In the genomic region with DNA sequence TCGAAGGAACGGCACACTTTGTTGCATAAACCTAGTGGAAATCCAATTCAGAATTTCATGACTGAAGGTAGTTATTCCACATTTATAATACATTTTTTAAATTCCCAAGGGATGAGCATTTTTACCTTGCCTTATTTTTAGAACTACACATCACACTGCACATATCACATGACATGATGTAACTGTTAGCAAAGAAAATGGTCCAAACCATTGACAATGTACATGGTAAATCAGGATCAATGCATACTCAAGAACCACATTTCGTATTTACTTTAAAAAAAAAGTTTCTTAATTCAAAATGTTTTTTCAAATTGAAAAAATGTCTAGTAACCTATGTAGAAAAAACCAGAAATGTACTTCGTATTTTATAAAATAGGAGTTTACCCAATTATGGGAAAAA, we compare ENCODE assay signal across 9 cellular contexts. TPM values are rescaled to one million over a fixed set of nuclear protein-coding genes. Genes with fewer than 3 reads are reported as not detected.
DNase-seq lines count a peak whose midpoint lies in the region; ATAC-seq and TF ChIP-seq lines count a peak whose summit lies in the region.
"Had no signal": no experiment of that assay in that cellular context is flagged by ENCODE, and none has a peak within 500 bp of the region (broad histone marks: within the 10 kb centered on the region; RNA-seq: fewer than 3 reads in every experiment).

No MANE protein-coding gene starts in this region.

- peak overlapping the region; percentile 73 for H3K4me2 ChIP-seq in parathyroid adenoma (ENCODE audit: low read length)

- no peak overlapping the region for H2AFZ ChIP-seq in parathyroid adenoma

- H3K27me3 ChIP-seq in SJCRH30 (no peaks in the 10 kb centered on the region), parathyroid adenoma (ENCODE audit: control insufficient read depth, insufficient read depth, low read length) (no peaks in the 10 kb centered on the region)

- H3K27ac ChIP-seq in SJCRH30 (no peak overlapping the region; the same call in 1 of the 2 replicates), epithelial cell of prostate (peak overlapping the region; percentile 98), parathyroid adenoma (no peak overlapping the region)

- peak overlapping the region; percentile 36; the same call in 1 of the 2 replicates for H3K4me3 ChIP-seq in GM12864 (ENCODE audit: low read depth, low read length)
- H3K4me3 ChIP-seq in SJCRH30, result peak overlapping the region; percentile 96
- H3K4me3 ChIP-seq in parathyroid adenoma (ENCODE audit: low read depth, low read length), result peak overlapping the region; percentile 92

- no peaks in the 10 kb centered on the region for H3K9me3 ChIP-seq in SJCRH30 (replicated peaks)
- no peaks in the 10 kb centered on the region for H3K9me3 ChIP-seq in parathyroid adenoma (ENCODE audit: control insufficient read depth, low read length)

- H3K79me2 ChIP-seq in parathyroid adenoma, result peaks cover 59% of the 10 kb centered on the region

- no peak overlapping the region for H3K9ac ChIP-seq in parathyroid adenoma

- H3K36me3 ChIP-seq in SJCRH30, result peaks cover 4% of the 10 kb centered on the region
- H3K36me3 ChIP-seq in parathyroid adenoma (ENCODE audit: control insufficient read depth, insufficient read depth, low read length), result no peaks in the 10 kb centered on the region

- no peak for DNase-seq in GM12864 (ENCODE audit: low read depth)
- no peak for DNase-seq in SJCRH30
- no peak for DNase-seq in epithelial cell of prostate (ENCODE audit: low read depth, low spot score)
- DNase-seq in stimulated activated CD4-positive, alpha-beta T cell treated with anti-CD3 and anti-CD28 coated beads, Interleukin-4, amount 100 ng/mL, for 1 hour, result no peak

- no peak for TF ChIP-seq CTCF in GM12864 (IDR thresholded peaks at IDR 0.05; ENCODE audit: low read depth, low read length, missing control alignments)
- no peak for TF ChIP-seq CTCF in parathyroid adenoma (IDR thresholded peaks at IDR 0.05)

- no peak for ATAC-seq in HG03439 (IDR thresholded peaks at IDR 0.05; ENCODE audit: unreplicated experiment)
- ATAC-seq in GM19351 (IDR thresholded peaks at IDR 0.05; ENCODE audit: unreplicated experiment), result no peak
- no peak for ATAC-seq in HG03378 (IDR thresholded peaks at IDR 0.05; ENCODE audit: unreplicated experiment)
- ATAC-seq: left lobe of liver had no signal

- peaks cover 16% of the 10 kb centered on the region for H3K4me1 ChIP-seq in SJCRH30
- H3K4me1 ChIP-seq in parathyroid adenoma, result peaks cover 12% of the 10 kb centered on the region

RNA-seq across cellular contexts. Expression of gene KANSL1, which starts 2.5 kb away (rescaled TPM):
- total RNA-seq in SJCRH30 (2014; rRNA removed; shearing (Covaris generic)), result 73.3 and 79.0 TPM in 2 replicates

Comparison
In these comparisons a context has a peak if more than half of its experiments do, and no peak if none do; other contexts are left out.
1. H3K4me3 ChIP-seq: peak in every context shown above with its lines; median percentile 96 in SJCRH30; 92 in parathyroid adenoma; 36 in GM12864.